Comparison of ENCODE assay signal across 8 cellular contexts in the genomic region with DNA sequence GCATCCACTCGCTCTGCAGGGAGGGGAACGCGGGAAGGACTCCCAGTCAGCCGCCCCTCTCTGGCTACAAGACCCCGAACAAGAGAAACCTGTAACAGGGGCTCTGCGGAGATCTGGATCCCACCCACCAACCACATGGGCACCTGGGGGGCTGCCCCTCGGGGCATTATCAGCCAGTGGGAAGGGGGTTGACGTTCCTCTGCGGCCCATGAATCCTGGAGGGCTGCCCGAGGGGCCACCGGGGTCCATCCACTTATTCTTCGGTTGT. TPM values are rescaled to one million over a fixed set of nuclear protein-coding genes. Genes with fewer than 3 reads are reported as not detected.
DNase-seq lines count a peak whose midpoint lies in the region; ATAC-seq and TF ChIP-seq lines count a peak whose summit lies in the region.

No MANE protein-coding gene starts in this region.

- peak overlapping the region; percentile 89 to 97 for H3K4me3 ChIP-seq in left lung

- CTCF ChIA-PET in activated CD4-positive, alpha-beta T cell treated with anti-CD3 and anti-CD28 coated beads for 36 hours (lab: Charles Lee): interaction anchor here (2.8 kb wide), 1 partner anchor 74 kb away, joined by 20 read pairs; a partner anchor contains a TSS

- H3K27ac Mint-ChIP-seq in activated CD4-positive, alpha-beta T cell treated with anti-CD3 and anti-CD28 coated beads for 36 hours: no peak overlapping the region

- peaks cover 0 to 12% of the 10 kb centered on the region in 2 donors for H3K36me3 ChIP-seq in left lung

- H3K4me1 Mint-ChIP-seq in activated CD4-positive, alpha-beta T cell treated with anti-CD3 and anti-CD28 coated beads for 36 hours: peaks cover 47% of the 10 kb centered on the region

- peaks cover 19% of the 10 kb centered on the region for H3K36me3 Mint-ChIP-seq in activated CD4-positive, alpha-beta T cell treated with anti-CD3 and anti-CD28 coated beads for 36 hours (ENCODE audit: low read depth)

- peak overlapping the region; percentile 93 for H3K4me3 Mint-ChIP-seq in activated CD4-positive, alpha-beta T cell treated with anti-CD3 and anti-CD28 coated beads for 36 hours

- no peaks in the 10 kb centered on the region for H3K9me3 ChIP-seq in left lung

- peaks cover 19 to 78% of the 10 kb centered on the region in 2 donors for H3K4me1 ChIP-seq in left lung

- peaks cover 34% of the 10 kb centered on the region for H3K27me3 Mint-ChIP-seq in activated CD4-positive, alpha-beta T cell treated with anti-CD3 and anti-CD28 coated beads for 36 hours

- no peak for ATAC-seq in activated CD4-positive, alpha-beta T cell treated with anti-CD3 and anti-CD28 coated beads for 36 hours
- ATAC-seq in left lung: no peak
- ATAC-seq in GM21825 (IDR thresholded peaks at IDR 0.05; ENCODE audit: unreplicated experiment): no peak

- DNase-seq in activated CD4-positive, alpha-beta T cell treated with anti-CD3 and anti-CD28 coated beads for 36 hours: no peak
- DNase-seq in activated CD4-positive, alpha-beta T cell treated with anti-CD3 and anti-CD28 coated beads, Interleukin-2, amount 50 U/mL, for 1 hour: no peak
- DNase-seq in left lung: no peak
- no peak for DNase-seq in activated CD4-positive, CD25-positive, alpha-beta regulatory T cell treated with anti-CD3 and anti-CD28 coated beads, Interleukin-2, amount 50 U/mL, for 72 hours
- DNase-seq in NCI-H446 treated with DMSO at 0.1 percent for 48 hours (lab: John Stamatoyannopoulos, UW): no peak

- no peak for TF ChIP-seq CTCF in left lung (IDR thresholded peaks at IDR 0.05)

- POLR2A ChIA-PET in activated CD4-positive, alpha-beta T cell treated with anti-CD3 and anti-CD28 coated beads for 36 hours (lab: Charles Lee): no interaction called here

- H3K27ac ChIP-seq in angular gyrus (ENCODE audit: low read depth, low read length) (peak overlapping the region; percentile 93), left lung (peak overlapping the region; percentile 88 to 90), temporal lobe (ENCODE audit: low read depth, low read length) (peak overlapping the region; percentile 83)

- H3K27me3 ChIP-seq in left lung: peaks cover 0 to 65% of the 10 kb centered on the region in 2 donors

- intact Hi-C loops in activated CD4-positive, alpha-beta T cell treated with anti-CD3 and anti-CD28 coated beads for 36 hours (cut with DNase I, micrococcal nuclease): loop anchor here in 1 of 2 experiments (2.0 to 5.0 kb wide), 4 partner anchors 15 to 193 kb away; a partner anchor contains a TSS
- intact Hi-C loops in left lung (cut with DNase I): no loop called here

- H3K9me3 Mint-ChIP-seq in activated CD4-positive, alpha-beta T cell treated with anti-CD3 and anti-CD28 coated beads for 36 hours (ENCODE audit: low read depth): no peaks in the 10 kb centered on the region

RNA-seq across cellular contexts. Expression of a gene that starts 1.8 kb away (rescaled TPM):
- total RNA-seq in activated CD4-positive, alpha-beta T cell treated with anti-CD3 and anti-CD28 coated beads for 36 hours: 1 to 10 TPM; 1.6 to 1.7 TPM
- total RNA-seq in left lung: 10 to 100 TPM; 40.0 to 49.5 TPM
- total RNA-seq in temporal lobe: 11.8 TPM

RNA-seq across cellular contexts. Expression of a gene that starts 2.6 kb away (rescaled TPM):
- total RNA-seq in activated CD4-positive, alpha-beta T cell treated with anti-CD3 and anti-CD28 coated beads for 36 hours: 100 to 1,000 TPM; 337 to 396 TPM
- 100 to 1,000 TPM; 123 to 191 TPM for total RNA-seq in left lung
- total RNA-seq in temporal lobe: 74.7 TPM

RNA-seq across cellular contexts. Expression of a gene that starts 19.8 kb away (rescaled TPM):
- 10 to 100 TPM; 49.4 to 58.6 TPM for total RNA-seq in activated CD4-positive, alpha-beta T cell treated with anti-CD3 and anti-CD28 coated beads for 36 hours
- total RNA-seq in left lung (10 to 100 TPM; 32.9 to 49.2 TPM), temporal lobe (0.98 TPM)

RNA-seq across cellular contexts. Expression of a gene that starts 44.9 kb away (rescaled TPM):
- 100 to 1,000 TPM; 168 to 174 TPM for total RNA-seq in activated CD4-positive, alpha-beta T cell treated with anti-CD3 and anti-CD28 coated beads for 36 hours
- 100 to 1,000 TPM in 1 of 2 donors, 10 to 100 TPM in 1; 80.0 to 102 TPM for total RNA-seq in left lung
- total RNA-seq in temporal lobe: 20.4 TPM

RNA-seq across cellular contexts. Expression of a gene that starts 49.4 kb away (rescaled TPM):
- 10 to 100 TPM; 36.3 to 41.6 TPM for total RNA-seq in activated CD4-positive, alpha-beta T cell treated with anti-CD3 and anti-CD28 coated beads for 36 hours
- total RNA-seq in left lung (10 to 100 TPM; 39.8 to 43.3 TPM), temporal lobe (161 TPM)

Comparison
In these comparisons a context has a peak if more than half of its experiments do, and no peak if none do; other contexts are left out.
1. RNA of a gene that starts 19.8 kb away (total RNA-seq): 49.4 to 58.6 TPM in activated CD4-positive, alpha-beta T cell treated with anti-CD3 and anti-CD28 coated beads for 36 hours and 32.9 to 49.2 TPM in left lung; 0.98 TPM in temporal lobe (single experiment); every median in the first group is over 10 times any median in the second.
2. Peak in every context shown above with its lines, with median percentiles within 50 percentile points of each other: H3K27ac ChIP-seq.